12 cellular contexts compared by ENCODE assay signal in genomic region chr6:148521158-148521557, GRCh38.
A peak's percentile ranks its signal among the peaks of the same experiment; 100 is the strongest.
DNase-seq lines count a peak whose midpoint lies in the region; ATAC-seq and TF ChIP-seq lines count a peak whose summit lies in the region.
"Had no signal": no experiment of that assay in that cellular context is flagged by ENCODE, and none has a peak within 500 bp of the region (broad histone marks: within the 10 kb centered on the region; RNA-seq: fewer than 3 reads in every experiment).

No MANE protein-coding gene starts in this region.

- H3K4me1 ChIP-seq in prostate gland (replicated peaks) = no peaks in the 10 kb centered on the region

- H3K36me3 ChIP-seq in prostate gland = peaks cover 2 to 4% of the 10 kb centered on the region in 2 donors

- peaks cover 7 to 8% of the 10 kb centered on the region in 2 donors for H3K27me3 Mint-ChIP-seq in natural killer cell treated with Interleukin-12 subunit alpha and Interleukin-12 subunit beta and Interleukin-15 and Interleukin-18, amount 100 ng/mL, for 72 hours
- peaks cover 4 to 5% of the 10 kb centered on the region in 2 donors for H3K27me3 Mint-ChIP-seq in natural killer cell (ENCODE audit: low read depth in 2 of 2)

- TF ChIP-seq CTCF in natural killer cell (IDR thresholded peaks at IDR 0.05) (no peak), prostate gland (IDR thresholded peaks at IDR 0.05) (no peak)

- H3K4me3 ChIP-seq in prostate gland = no peak overlapping the region
- H3K4me3 ChIP-seq: spleen had no signal

- peak overlapping the region; percentile 6 for H3K4me3 Mint-ChIP-seq in natural killer cell treated with Interleukin-12 subunit alpha and Interleukin-12 subunit beta and Interleukin-15 and Interleukin-18, amount 100 ng/mL, for 72 hours
- H3K4me3 Mint-ChIP-seq in natural killer cell = no peak overlapping the region

- ATAC-seq in natural killer cell treated with Interleukin-12 subunit alpha and Interleukin-12 subunit beta and Interleukin-15 and Interleukin-18, amount 100 ng/mL, for 72 hours = no peak
- ATAC-seq in natural killer cell (no peak), GM21360 (IDR thresholded peaks at IDR 0.05; ENCODE audit: unreplicated experiment) (no peak), HG02884 (IDR thresholded peaks at IDR 0.05; ENCODE audit: unreplicated experiment) (no peak)
- ATAC-seq: HepG2 had no signal

- peaks cover 0 to 5% of the 10 kb centered on the region in 2 donors for H3K4me1 Mint-ChIP-seq in natural killer cell treated with Interleukin-12 subunit alpha and Interleukin-12 subunit beta and Interleukin-15 and Interleukin-18, amount 100 ng/mL, for 72 hours (ENCODE audit: low read depth in 2 of 2)
- H3K4me1 Mint-ChIP-seq in natural killer cell = no peaks in the 10 kb centered on the region

- intact Hi-C loops in natural killer cell (cut with micrococcal nuclease) = no loop called here
- intact Hi-C loops in prostate gland (cut with DNase I) = no loop called here

- DNase-seq in natural killer cell treated with Interleukin-12 subunit alpha and Interleukin-12 subunit beta and Interleukin-15 and Interleukin-18, amount 100 ng/mL, for 72 hours (ENCODE audit: low spot score) = no peak
- no peak for DNase-seq in natural killer cell
- DNase-seq in epithelial cell of prostate (ENCODE audit: low read depth, low spot score) = no peak
- no peak for DNase-seq in prostate gland (ENCODE audit: low spot score)
- no peak for DNase-seq in NCI-H524 treated with DMSO at 0.1 percent for 48 hours (lab: John Stamatoyannopoulos, UW)
- DNase-seq in T-helper 2 cell = no peak
- DNase-seq: activated T-cell treated with anti-CD3 and anti-CD28 coated beads for 4 hours, NCI-H1694 treated with DMSO at 0.1 percent for 48 hours, spleen had no signal

- peak overlapping the region in 1 of 2 donors; percentile 28 for H3K27ac Mint-ChIP-seq in natural killer cell treated with Interleukin-12 subunit alpha and Interleukin-12 subunit beta and Interleukin-15 and Interleukin-18, amount 100 ng/mL, for 72 hours
- no peak overlapping the region for H3K27ac Mint-ChIP-seq in natural killer cell

- no peak for TF ChIP-seq POLR2A in prostate gland (IDR thresholded peaks at IDR 0.05)

- peak overlapping the region; percentile 11 for H3K27ac ChIP-seq in epithelial cell of prostate
- peak overlapping the region; percentile 36 to 54 for H3K27ac ChIP-seq in prostate gland

- no peaks in the 10 kb centered on the region for H3K36me3 Mint-ChIP-seq in natural killer cell treated with Interleukin-12 subunit alpha and Interleukin-12 subunit beta and Interleukin-15 and Interleukin-18, amount 100 ng/mL, for 72 hours
- H3K36me3 Mint-ChIP-seq in natural killer cell = no peaks in the 10 kb centered on the region

- no peaks in the 10 kb centered on the region for H3K9me3 Mint-ChIP-seq in natural killer cell treated with Interleukin-12 subunit alpha and Interleukin-12 subunit beta and Interleukin-15 and Interleukin-18, amount 100 ng/mL, for 72 hours
- H3K9me3 Mint-ChIP-seq in natural killer cell = no peaks in the 10 kb centered on the region

- 30% methylated on average over 5 of the region's 5 CpGs for whole genome bisulfite sequencing in prostate gland

- H3K9me3 ChIP-seq in prostate gland = no peaks in the 10 kb centered on the region
- H3K9me3 ChIP-seq: spleen had no signal

- H3K27me3 ChIP-seq in prostate gland (replicated peaks; ENCODE audit: insufficient read depth) = no peaks in the 10 kb centered on the region
- H3K27me3 ChIP-seq: spleen had no signal
